Comparison of ENCODE assay signal across 16 cellular contexts in genomic region chr7:37150856-37151255, GRCh38.
DNase-seq lines count a peak whose midpoint lies in the region; ATAC-seq, FAIRE-seq and TF ChIP-seq lines count a peak whose summit lies in the region.
"Had no signal": no experiment of that assay in that cellular context is flagged by ENCODE, and none has a peak within 500 bp of the region (broad histone marks: within the 10 kb centered on the region; RNA-seq: fewer than 3 reads in every experiment).

No MANE protein-coding gene starts in this region.

- POLR2A ChIA-PET in WTC11 (lab: Charles Lee), result no interaction called here

- ATAC-seq in activated naive CD4-positive, alpha-beta T cell treated with anti-CD3 and anti-CD28 coated beads, Interleukin-2, amount 50 U/mL, for 72 hours, result no peak
- peak; percentile 22; the same call in 1 of the 2 replicates for ATAC-seq in WTC11
- peak; percentile 6 to 19 (median 10) for ATAC-seq in pancreas
- ATAC-seq: GM12878 had no signal

- H3K4me3 ChIP-seq in pancreas, result no peak overlapping the region
- H3K4me3 ChIP-seq: BLaER1, GM12878 had no signal

- peaks cover 12 to 34% (median 34%) of the 10 kb centered on the region in 3 donors for H3K4me1 ChIP-seq in pancreas
- H3K4me1 ChIP-seq: BLaER1 had no signal

- H3K9me3 ChIP-seq in pancreas, result no peaks in the 10 kb centered on the region
- H3K9me3 ChIP-seq: BLaER1 had no signal

- H3K27me3 Mint-ChIP-seq in activated naive CD4-positive, alpha-beta T cell treated with anti-CD3 and anti-CD28 coated beads, Interleukin-2, amount 50 U/mL, for 24 hours, result no peaks in the 10 kb centered on the region
- H3K27me3 Mint-ChIP-seq in WTC11 (ENCODE audit: low read depth), result no peaks in the 10 kb centered on the region

- no peaks in the 10 kb centered on the region for H3K9me3 Mint-ChIP-seq in activated naive CD4-positive, alpha-beta T cell treated with anti-CD3 and anti-CD28 coated beads, Interleukin-2, amount 50 U/mL, for 24 hours
- peaks cover 0 to 3% of the 10 kb centered on the region in 2 donors for H3K9me3 Mint-ChIP-seq in activated naive CD4-positive, alpha-beta T cell treated with anti-CD3 and anti-CD28 coated beads, Interleukin-2, amount 50 U/mL, for 72 hours
- peaks cover 17% of the 10 kb centered on the region for H3K9me3 Mint-ChIP-seq in WTC11

- no peak for TF ChIP-seq POLR2A in GM12892 (IDR thresholded peaks at IDR 0.05; ENCODE audit: low read depth, low read length)

- intact Hi-C loops in pancreas (cut with DNase I), result no loop called here

- H3K27ac Mint-ChIP-seq in activated naive CD4-positive, alpha-beta T cell treated with anti-CD3 and anti-CD28 coated beads, Interleukin-2, amount 50 U/mL, for 24 hours, result peak overlapping the region; percentile 25
- no peak overlapping the region for H3K27ac Mint-ChIP-seq in activated naive CD4-positive, alpha-beta T cell treated with anti-CD3 and anti-CD28 coated beads, Interleukin-2, amount 50 U/mL, for 72 hours
- H3K27ac Mint-ChIP-seq in WTC11, result no peak overlapping the region
- H3K27ac Mint-ChIP-seq: HFFc6 had no signal

- peaks cover 20% of the 10 kb centered on the region for H3K4me1 Mint-ChIP-seq in activated naive CD4-positive, alpha-beta T cell treated with anti-CD3 and anti-CD28 coated beads, Interleukin-2, amount 50 U/mL, for 24 hours
- H3K4me1 Mint-ChIP-seq in WTC11, result peaks cover 27% of the 10 kb centered on the region

- in situ Hi-C loops in GM13977 (cut with MboI; ENCODE audit: low pct_unique_long_range_greater_than_20kb, low sequenced_read_pairs, unreplicated experiment), result no loop called here

- no peak for FAIRE-seq in pancreas (lab: Jason Lieb, UNC)
- FAIRE-seq in GM12892 (lab: Jason Lieb, UNC), result no peak
- FAIRE-seq: GM12878, GM19239 had no signal

- DNase-seq in NCI-H1417 (lab: John Stamatoyannopoulos, UW), result peak in 2 of 3 experiments; percentile 46 to 67
- DNase-seq in NCI-H1417 treated with DMSO at 0.1 percent for 48 hours (lab: John Stamatoyannopoulos, UW), result no peak
- no peak for DNase-seq in activated naive CD4-positive, alpha-beta T cell treated with anti-CD3 and anti-CD28 coated beads, Interleukin-2, amount 50 U/mL, for 72 hours (ENCODE audit: low spot score in 2 of 2)
- no peak for DNase-seq in WTC11 (ENCODE audit: low spot score)
- DNase-seq in pancreas, result peak in 1 of 6 donors; percentile 26
- no peak for DNase-seq in GM12892 (ENCODE audit: insufficient read length)
- DNase-seq in GM13977 (ENCODE audit: low spot score), result no peak
- DNase-seq: 8988T, AML-193, DMS79, HCEC 1CT, HFFc6 had no signal

- TF ChIP-seq CTCF in WTC11 (IDR thresholded peaks at IDR 0.05) (no peak), pancreas (IDR thresholded peaks at IDR 0.05) (no peak), GM13977 (IDR thresholded peaks at IDR 0.05; ENCODE audit: extremely low read depth, insufficient read depth, missing control alignments) (no peak)

- 56 to 63% methylated on average over 4 of the region's 4 CpGs for WGBS in pancreas, 2 donors

- peak overlapping the region; percentile 4 to 69 (median 51) for H3K27ac ChIP-seq in pancreas
- H3K27ac ChIP-seq: BLaER1 had no signal

- H3K4me3 Mint-ChIP-seq in activated naive CD4-positive, alpha-beta T cell treated with anti-CD3 and anti-CD28 coated beads, Interleukin-2, amount 50 U/mL, for 24 hours, result no peak overlapping the region
- no peak overlapping the region for H3K4me3 Mint-ChIP-seq in WTC11
- H3K4me3 Mint-ChIP-seq: HFFc6 had no signal

- no peaks in the 10 kb centered on the region for H3K27me3 ChIP-seq in pancreas
- H3K27me3 ChIP-seq: BLaER1 had no signal

- CTCF ChIA-PET in WTC11 (lab: Charles Lee), result no interaction called here

- peaks cover 31% of the 10 kb centered on the region for H3K36me3 Mint-ChIP-seq in activated naive CD4-positive, alpha-beta T cell treated with anti-CD3 and anti-CD28 coated beads, Interleukin-2, amount 50 U/mL, for 24 hours
- H3K36me3 Mint-ChIP-seq in activated naive CD4-positive, alpha-beta T cell treated with anti-CD3 and anti-CD28 coated beads, Interleukin-2, amount 50 U/mL, for 72 hours, result peaks cover 12 to 70% of the 10 kb centered on the region in 2 donors
- H3K36me3 Mint-ChIP-seq in WTC11, result peaks cover 7% of the 10 kb centered on the region

- no peaks in the 10 kb centered on the region for H3K36me3 ChIP-seq in pancreas

TF ChIP-seq in WTC11, 78 proteins besides CTCF, POLR2A, EP300 and RAD21:
- 0 out of 2 replicates have a peak, but pooled peaks have one; percentile 5 for TF ChIP-seq ZNF423 (CRISPR knock-in tag; IDR thresholded peaks at IDR 0.05)
- TF ChIP-seq ELF4 (CRISPR knock-in tag; IDR thresholded peaks at IDR 0.05; ENCODE audit: low read depth), result no peak
- TF ChIP-seq ATF2 (CRISPR knock-in tag; IDR thresholded peaks at IDR 0.05; ENCODE audit: borderline replicate concordance, low read depth), result no peak

Comparison
In these comparisons a context has a peak if more than half of its experiments do, and no peak if none do; other contexts are left out.
1. DNase-seq: peak in NCI-H1417 (2 of 3); none in NCI-H1417 treated with DMSO at 0.1 percent for 48 hours (single experiment), activated naive CD4-positive, alpha-beta T cell treated with anti-CD3 and anti-CD28 coated beads, Interleukin-2, amount 50 U/mL, for 72 hours (0 of 2), WTC11 (single experiment), GM12892 (single experiment) and GM13977 (single experiment).
2. ATAC-seq: peak in WTC11 (single experiment) and pancreas (4 of 4); none in activated naive CD4-positive, alpha-beta T cell treated with anti-CD3 and anti-CD28 coated beads, Interleukin-2, amount 50 U/mL, for 72 hours (0 of 2).